10 cellular contexts compared by ENCODE assay signal in genomic region chr14:21524575-21525518, GRCh38. TPM values are rescaled to one million over a fixed set of nuclear protein-coding genes. Genes with fewer than 3 reads are reported as not detected.
DNase-seq lines count a peak whose midpoint lies in the region; ATAC-seq and TF ChIP-seq lines count a peak whose summit lies in the region.
"Had no signal": no experiment of that assay in that cellular context is flagged by ENCODE, and none has a peak within 500 bp of the region (broad histone marks: within the 10 kb centered on the region; RNA-seq: fewer than 3 reads in every experiment).

No MANE protein-coding gene starts in this region.

- H3K56ac ChIP-seq in IMR-90 (ENCODE audit: extremely low read depth, insufficient read depth, low read length) = no peak overlapping the region

- peak overlapping the region; percentile 72 for H3K4ac ChIP-seq in IMR-90 (ENCODE audit: low read depth, low read length)

- peaks cover 9% of the 10 kb centered on the region for H3K27me3 ChIP-seq in AG04450 (ENCODE audit: control insufficient read depth, insufficient read depth, low read length)
- peaks cover 3% of the 10 kb centered on the region for H3K27me3 ChIP-seq in IMR-90 (ENCODE audit: control insufficient read depth, insufficient read depth, low read length)

- TF ChIP-seq RAD21 in IMR-90 (IDR thresholded peaks at IDR 0.05; ENCODE audit: low read length) = no peak

- peaks cover 0 to 19% of the 10 kb centered on the region in 2 experiments; a peak in 2 of 4 replicates for H3K79me1 ChIP-seq in IMR-90 (ENCODE audit: low read depth in 1 of 2, low read length in 2 of 2)

- H3K9me3 Mint-ChIP-seq in dendritic cell treated with granulocyte-macrophage colony-stimulating factor and Interleukin-4, amounts not matched to agents 40 ng/mL and 50 ng/mL, for 4 days = no peaks in the 10 kb centered on the region
- no peaks in the 10 kb centered on the region for H3K9me3 Mint-ChIP-seq in natural killer cell

- no peaks in the 10 kb centered on the region for H3K36me3 Mint-ChIP-seq in dendritic cell treated with granulocyte-macrophage colony-stimulating factor and Interleukin-4, amounts not matched to agents 40 ng/mL and 50 ng/mL, for 4 days (ENCODE audit: low read depth)
- no peaks in the 10 kb centered on the region for H3K36me3 Mint-ChIP-seq in natural killer cell

- H2BK120ac ChIP-seq in IMR-90 (ENCODE audit: low read depth, low read length) = no peak overlapping the region; the same call in 1 of the 2 replicates

- POLR2A ChIA-PET in AG04450 (lab: Yijun Ruan, JAX) (interaction anchor here (0.6 to 1.8 kb wide), 3 partner anchors 9 to 30 kb away, joined by 3 to 23 read pairs (median 3); partner anchors contain the start of gene METTL3), IMR-90 (lab: Charles Lee; ENCODE audit: unreplicated experiment) (no interaction called here)

- dilution Hi-C loops in IMR-90 (cut with HindIII; ENCODE audit: low sequenced_read_pairs, unreplicated experiment) = no loop called here

- TF ChIP-seq CTCF in AG04450 (IDR thresholded peaks at IDR 0.05; ENCODE audit: low read depth, low read length) (no peak), IMR-90 (conservative IDR thresholded peaks at IDR 0.05; ENCODE audit: low read depth, low read length) (no peak), natural killer cell (IDR thresholded peaks at IDR 0.05) (no peak)

- H3K9ac ChIP-seq in IMR-90 (ENCODE audit: low read depth, low read length) = peak overlapping the region; percentile 90

- H4K91ac ChIP-seq in IMR-90 (ENCODE audit: insufficient read depth, low read depth, low read length) = no peak overlapping the region; the same call in 1 of the 2 replicates

- H4K8ac ChIP-seq in IMR-90 (ENCODE audit: low read depth in 2 of 2, low read length in 2 of 2) = peak overlapping the region in 1 of 2 experiments; percentile 70; a peak in 2 of 4 replicates

- peak overlapping the region; percentile 93 for H2AK9ac ChIP-seq in IMR-90 (replicated peaks; ENCODE audit: low read depth, low read length, poor library complexity)

- H2AFZ ChIP-seq in IMR-90 (replicated peaks; ENCODE audit: low read length, poor library complexity) = peak overlapping the region; percentile 96

- no peaks in the 10 kb centered on the region; the same call in 1 of the 2 replicates for H4K20me1 ChIP-seq in IMR-90 (ENCODE audit: insufficient read depth, low read length)

- H3K4me3 ChIP-seq in AG04450 (ENCODE audit: low read depth, low read length) = peak overlapping the region; percentile 76
- H3K4me3 ChIP-seq in IMR-90 (ENCODE audit: insufficient read depth, low read depth, low read length) = peak overlapping the region; percentile 100

- peak overlapping the region; percentile 47 for H3K4me3 Mint-ChIP-seq in dendritic cell treated with granulocyte-macrophage colony-stimulating factor and Interleukin-4, amounts not matched to agents 40 ng/mL and 50 ng/mL, for 4 days
- H3K4me3 Mint-ChIP-seq in natural killer cell = peak overlapping the region; percentile 86

- H3K14ac ChIP-seq in IMR-90 (replicated peaks; ENCODE audit: low read depth, low read length) = peak overlapping the region; percentile 76

- H3K18ac ChIP-seq in IMR-90 (ENCODE audit: low read depth, low read length) = peak overlapping the region; percentile 16; the same call in 1 of the 2 replicates

- no peak overlapping the region for H2BK15ac ChIP-seq in IMR-90 (ENCODE audit: low read depth, low read length)

- no peak for TF ChIP-seq POLR2A in IMR-90 (IDR thresholded peaks at IDR 0.05; ENCODE audit: low read depth, low read length)

- no peak overlapping the region for H2BK20ac ChIP-seq in IMR-90 (ENCODE audit: low read depth, low read length)

- no peak overlapping the region for H3K27ac Mint-ChIP-seq in dendritic cell treated with granulocyte-macrophage colony-stimulating factor and Interleukin-4, amounts not matched to agents 40 ng/mL and 50 ng/mL, for 4 days
- peak overlapping the region in 1 of 2 donors; percentile 75 for H3K27ac Mint-ChIP-seq in natural killer cell

- CTCF ChIA-PET in AG04450 (lab: Charles Lee) = interaction anchor here (0.8 to 5.4 kb wide), 2 partner anchors 26 to 37 kb away, joined by 3 to 24 read pairs; no protein-coding TSS in a partner anchor
- CTCF ChIA-PET in IMR-90 (lab: Yijun Ruan, JAX) = interaction anchor here (1.4 kb wide), 1 partner anchor 32 kb away, joined by 4 read pairs; no protein-coding TSS in a partner anchor

- DNase-seq in AG04450 (ENCODE audit: low read depth, low spot score) (no peak), IMR-90 (no peak), natural killer cell (no peak), NCI-H1417 (lab: John Stamatoyannopoulos, UW) (no peak), AG20443 (ENCODE audit: low spot score) (no peak), NCI-H345 treated with DMSO at 0.1 percent for 48 hours (lab: John Stamatoyannopoulos, UW; ENCODE audit: unreplicated experiment) (no peak), globus pallidus (ENCODE audit: low spot score) (no peak)
- DNase-seq: effector CD8-positive, alpha-beta T cell had no signal

- peaks cover 4% of the 10 kb centered on the region for H3K4me1 ChIP-seq in IMR-90 (ENCODE audit: control insufficient read depth, insufficient read depth, low read length)

- ATAC-seq in IMR-90 (ENCODE audit: low read depth) (no peak), natural killer cell (no peak)

- H2AK5ac ChIP-seq in IMR-90 (ENCODE audit: low read depth, low read length) = peak overlapping the region; percentile 43; the same call in 1 of the 2 replicates

- peaks cover 4% of the 10 kb centered on the region for H3K9me1 ChIP-seq in IMR-90 (ENCODE audit: insufficient read depth, low read length)

- WGBS in IMR-90 (ENCODE audit: extremely low coverage in 2 of 2, insufficient read length in 1 of 2), 2 experiments = 93% methylated on average over 3 of the region's 19 CpGs; no CpG with 5 or more reads in 1 of the 2 experiments

- H3K9me3 ChIP-seq in AG04450 (ENCODE audit: control insufficient read depth, insufficient read depth, low read length) (peaks cover 2% of the 10 kb centered on the region; the same call in 1 of the 2 replicates), IMR-90 (ENCODE audit: control insufficient read depth, insufficient read depth, low read length) (no peaks in the 10 kb centered on the region)

- intact Hi-C loops in IMR-90 (cut with micrococcal nuclease) (no loop called here), natural killer cell (cut with micrococcal nuclease) (no loop called here)
- intact Hi-C loops in dendritic cell treated with granulocyte-macrophage colony-stimulating factor and Interleukin-4, amounts not matched to agents 40 ng/mL and 50 ng/mL, for 4 days (cut with micrococcal nuclease) = no loop called here

- H3K27ac ChIP-seq in AG04450 (ENCODE audit: low read depth, low read length) = no peak overlapping the region
- H3K27ac ChIP-seq in IMR-90 (ENCODE audit: insufficient read depth, low read length) = peak overlapping the region; percentile 66; the same call in 1 of the 2 replicates

- peak overlapping the region; percentile 95 for H3K4me2 ChIP-seq in IMR-90 (ENCODE audit: low read depth, low read length)

- H3K27me3 Mint-ChIP-seq in dendritic cell treated with granulocyte-macrophage colony-stimulating factor and Interleukin-4, amounts not matched to agents 40 ng/mL and 50 ng/mL, for 4 days = peaks cover 54% of the 10 kb centered on the region
- H3K27me3 Mint-ChIP-seq in natural killer cell (ENCODE audit: low read depth in 2 of 2) = no peaks in the 10 kb centered on the region

- peaks cover 17% of the 10 kb centered on the region for H3K4me1 Mint-ChIP-seq in dendritic cell treated with granulocyte-macrophage colony-stimulating factor and Interleukin-4, amounts not matched to agents 40 ng/mL and 50 ng/mL, for 4 days (ENCODE audit: low read depth)
- H3K4me1 Mint-ChIP-seq in natural killer cell = peaks cover 13 to 19% of the 10 kb centered on the region in 2 donors

- in situ Hi-C loops in IMR-90 (cut with MboI; ENCODE audit: low sequenced_read_pairs) = no loop called here

- H2BK5ac ChIP-seq in IMR-90 (ENCODE audit: low read depth, low read length, poor library complexity, severe bottlenecking) = no peak overlapping the region

- peak overlapping the region; percentile 92; the same call in 1 of the 2 replicates for H4K5ac ChIP-seq in IMR-90 (ENCODE audit: low read depth, low read length)

- H3K36me3 ChIP-seq in IMR-90 (ENCODE audit: control insufficient read depth, insufficient read depth, low read length) = peaks cover 15% of the 10 kb centered on the region; the same call in 1 of the 2 replicates

- 0 out of 2 replicates have a peak overlapping the region, but pooled peaks have one; percentile 85 for H3K23ac ChIP-seq in IMR-90 (ENCODE audit: low read depth, low read length)

- no TSS peak for BruUV-seq in IMR-90 (replicated peaks; lab: Mats Ljungman, UMichigan)

RNA-seq across cellular contexts. Expression of gene SALL2, which starts 1.3 kb away (rescaled TPM):
- polyA plus RNA-seq in AG04450 (2011; rRNA removed) (15.0 and 17.1 TPM in 2 replicates), IMR-90 (2012; rRNA removed) (10.1 and 12.6 TPM in 2 replicates)
- 21.8 and 23.4 TPM in 2 replicates for polyA minus RNA-seq in AG04450 (2011; rRNA and poly(A)+ RNA removed)
- total RNA-seq in IMR-90 (2012; rRNA removed) (2.8 and 2.9 TPM in 2 replicates), natural killer cell (1 to 10 TPM; 1.6 to 2.5 (median 2.2) TPM)
- polyA plus RNA-seq in IMR-90 (2012; cell fraction: cytosol; rRNA removed) = 3.2 and 7.0 TPM in 2 replicates
- 2.7 and 4.5 TPM in 2 replicates for polyA plus RNA-seq in IMR-90 (2012; cell fraction: nucleus; rRNA removed; ENCODE audit: low replicate concordance)

RNA-seq across cellular contexts. Expression of gene METTL3, which starts 13.7 kb away (rescaled TPM):
- polyA plus RNA-seq in AG04450 (2011; rRNA removed) (62.3 and 66.3 TPM in 2 replicates), IMR-90 (2012; rRNA removed) (77.5 and 90.6 TPM in 2 replicates)
- polyA minus RNA-seq in AG04450 (2011; rRNA and poly(A)+ RNA removed) = 70.2 and 83.3 TPM in 2 replicates
- total RNA-seq in IMR-90 (2012; rRNA removed) (68.9 and 109 TPM in 2 replicates), natural killer cell (10 to 100 TPM; 63.3 to 72.5 (median 68.3) TPM)
- 54.6 and 81.9 TPM in 2 replicates for polyA plus RNA-seq in IMR-90 (2012; cell fraction: cytosol; rRNA removed)
- polyA plus RNA-seq in IMR-90 (2012; cell fraction: nucleus; rRNA removed; ENCODE audit: low replicate concordance) = 398 and 437 TPM in 2 replicates

RNA-seq across cellular contexts. Expression of gene TOX4, which starts 47.9 kb away (rescaled TPM):
- polyA plus RNA-seq in AG04450 (2011; rRNA removed) (93.7 and 94.6 TPM in 2 replicates), IMR-90 (2012; rRNA removed) (56.6 and 71.8 TPM in 2 replicates)
- 91.4 and 118 TPM in 2 replicates for polyA minus RNA-seq in AG04450 (2011; rRNA and poly(A)+ RNA removed)
- total RNA-seq in IMR-90 (2012; rRNA removed) (26.7 and 31.7 TPM in 2 replicates), natural killer cell (100 to 1,000 TPM; 103 to 123 (median 123) TPM)
- 16.9 and 26.5 TPM in 2 replicates for polyA plus RNA-seq in IMR-90 (2012; cell fraction: cytosol; rRNA removed)
- 52.6 and 68.4 TPM in 2 replicates for polyA plus RNA-seq in IMR-90 (2012; cell fraction: nucleus; rRNA removed; ENCODE audit: low replicate concordance)

RNA-seq across cellular contexts. Expression of gene RAB2B, which starts 48.1 kb away (rescaled TPM):
- 32.6 and 36.7 TPM in 2 replicates for polyA plus RNA-seq in AG04450 (2011; rRNA removed)
- 29.6 and 35.1 TPM in 2 replicates for polyA minus RNA-seq in AG04450 (2011; rRNA and poly(A)+ RNA removed)
- 25.0 and 26.2 TPM in 2 replicates for total RNA-seq in IMR-90 (2012; rRNA removed)
- 13.7 and 17.1 TPM in 2 replicates for polyA plus RNA-seq in IMR-90 (2012; rRNA removed)
- polyA plus RNA-seq in IMR-90 (2012; cell fraction: cytosol; rRNA removed) = 4.8 TPM in 2 replicates
- 4.2 and 20.8 TPM in 2 replicates for polyA plus RNA-seq in IMR-90 (2012; cell fraction: nucleus; rRNA removed; ENCODE audit: low replicate concordance)
- 10 to 100 TPM; 43.3 to 64.7 (median 50.9) TPM for total RNA-seq in natural killer cell

RNA-seq across cellular contexts. Expression of gene OR10G3, which starts 55.0 kb away (rescaled TPM):
- polyA plus RNA-seq in AG04450 (2011; rRNA removed) (not detected in 2 replicates), IMR-90 (2012; rRNA removed) (not detected in 2 replicates)
- polyA minus RNA-seq in AG04450 (2011; rRNA and poly(A)+ RNA removed) = not detected in 2 replicates
- total RNA-seq in IMR-90 (2012; rRNA removed) (not detected in 2 replicates), natural killer cell (not detected)
- not detected in 2 replicates for polyA plus RNA-seq in IMR-90 (2012; cell fraction: cytosol; rRNA removed)
- polyA plus RNA-seq in IMR-90 (2012; cell fraction: nucleus; rRNA removed; ENCODE audit: low replicate concordance) = not detected in 2 replicates
- total RNA-seq: pulmonary artery endothelial cell had no signal
